ENCODE assay signal across 8 cellular contexts in genomic region chr4:128574706-128575105, GRCh38.
A peak's percentile ranks its signal among the peaks of the same experiment; 100 is the strongest.
DNase-seq lines count a peak whose midpoint lies in the region; ATAC-seq, FAIRE-seq and TF ChIP-seq lines count a peak whose summit lies in the region.

No MANE protein-coding gene starts in this region.

- 9% methylated on average over 3 of the region's 3 CpGs for WGBS in K562 (ENCODE audit: insufficient coverage, low coverage, missing lambda C conversion rate)

- TF ChIP-seq RAD21 in K562 (CRISPR knock-in tag; conservative IDR thresholded peaks at IDR 0.05 in 1 of 2, IDR thresholded peaks at IDR 0.05 in 1 of 2) = peak; percentile 84

- TF ChIP-seq CTCF in K562 (IDR thresholded peaks at IDR 0.05 in 2 of 3, conservative IDR thresholded peaks at IDR 0.05 in 1 of 3; ENCODE audit: insufficient read depth in 2 of 3, low read depth in 1 of 3, low read length in 3 of 3) = peak; percentile 75 to 90 (median 85)

- H3K4me1 ChIP-seq in K562 (replicated peaks in 1 of 2; ENCODE audit: control insufficient read depth in 2 of 2, insufficient read depth in 2 of 2, low read length in 2 of 2) = peaks cover 6 to 8% of the 10 kb centered on the region in 2 experiments; a peak in 3 of 5 replicates

- H3K27ac ChIP-seq in K562 (ENCODE audit: extremely low read depth, low read depth, low read length) = no peak overlapping the region

- POLR2A ChIA-PET in K562 (lab: Yijun Ruan, JAX) = interaction anchor here (0.6 to 1.1 kb wide), 3 partner anchors 9 to 319 kb away, joined by 3 to 5 read pairs (median 4); no protein-coding TSS in a partner anchor

- no peak overlapping the region for H3K4me2 ChIP-seq in K562 (ENCODE audit: insufficient read depth, low read length)

- TF ChIP-seq POLR2A in K562 (conservative IDR thresholded peaks at IDR 0.05) = no peak

- no peak overlapping the region for H2AFZ ChIP-seq in K562 (ENCODE audit: low read depth, low read length)

- intact Hi-C loops in K562 (cut with micrococcal nuclease) = loop anchor here (1.0 to 10.0 kb wide), 6 partner anchors 70 to 520 kb away; partner anchors contain the start of genes C4orf33, JADE1 and SCLT1

- no peaks in the 10 kb centered on the region for H4K20me1 ChIP-seq in K562 (replicated peaks; ENCODE audit: control insufficient read depth, insufficient read depth, low read length)

- CTCF ChIA-PET in K562 (lab: Yijun Ruan, JAX; ENCODE audit: low intra/inter-chr PET ratio) = interaction anchor here (0.7 to 1.0 kb wide), 2 partner anchors 70 to 235 kb away, joined by 3 read pairs; partner anchors contain the start of gene JADE1

- in situ Hi-C loops in G401 (cut with HindIII; ENCODE audit: low sequenced_read_pairs) (no loop called here), K562 (cut with MboI) (loop anchor here (5.0 to 10.0 kb wide), 2 partner anchors 293 to 390 kb away; no protein-coding TSS in a partner anchor)

- TF ChIP-seq EP300 in K562 (IDR thresholded peaks at IDR 0.05; ENCODE audit: low read length) = peak; percentile 11; the same call in 1 of the 2 replicates

- no peaks in the 10 kb centered on the region for H3K79me2 ChIP-seq in K562 (ENCODE audit: control insufficient read depth, insufficient read depth, low read length)

- H3K9me1 ChIP-seq in K562 (ENCODE audit: control insufficient read depth, insufficient read depth, low read length) = no peaks in the 10 kb centered on the region

- no peak overlapping the region for H3K9ac ChIP-seq in K562 (ENCODE audit: insufficient read depth in 1 of 2, low read depth in 2 of 2, low read length in 2 of 2)

- peak; percentile 29 for DNase-seq in G401 (ENCODE audit: low spot score)
- peak; percentile 12 for DNase-seq in HuH-7 (ENCODE audit: low spot score)
- peak; percentile 18 to 69 (median 27) for DNase-seq in T-helper 1 cell
- DNase-seq in K562 (ENCODE audit: extremely low read depth in 1 of 4, low spot score in 3 of 4) = peak; percentile 79 to 89 (median 80)
- DNase-seq in iris pigment epithelial cell (ENCODE audit: low read depth) = peak; percentile 87
- DNase-seq in stimulated activated CD4-positive, alpha-beta T cell treated with anti-CD3 and anti-CD28 coated beads, Interleukin-2, amount 100 ng/mL, for 4 hours (ENCODE audit: low read depth) = peak; percentile 19
- no peak for DNase-seq in DMS114 treated with DMSO at 0.1 percent for 48 hours (lab: John Stamatoyannopoulos, UW; ENCODE audit: unreplicated experiment)

- no peaks in the 10 kb centered on the region for H3K27me3 ChIP-seq in K562 (ENCODE audit: control insufficient read depth in 2 of 2, insufficient read depth in 2 of 2, low read length in 2 of 2)

- no peaks in the 10 kb centered on the region for H3K36me3 ChIP-seq in K562 (ENCODE audit: control insufficient read depth, insufficient read depth, low read length)

- no peak overlapping the region for H3K4me3 ChIP-seq in K562

- BruUV-seq in K562 (replicated peaks; lab: Mats Ljungman, UMichigan) = no TSS peak

- H3K9me3 ChIP-seq in K562 (replicated peaks; ENCODE audit: control insufficient read depth, insufficient read depth, low read depth, low read length) = no peaks in the 10 kb centered on the region

- peak; percentile 85 for ATAC-seq in GM21515 (IDR thresholded peaks at IDR 0.05; ENCODE audit: unreplicated experiment)
- ATAC-seq in K562 = peak; percentile 96

- FAIRE-seq in K562 (lab: Jason Lieb, UNC) = peak; percentile 82

TF ChIP-seq in K562, 482 proteins besides CTCF, POLR2A, EP300 and RAD21 (continues in another document):
- TF ChIP-seq CTCFL (IDR thresholded peaks at IDR 0.05; ENCODE audit: borderline replicate concordance, insufficient read depth, low read depth, low read length, poor library complexity, severe bottlenecking) = peak; percentile 15
- no peak for TF ChIP-seq ZNF518B (CRISPR knock-in tag; IDR thresholded peaks at IDR 0.05)
- 0 out of 3 replicates have a peak, but pooled peaks of 1 of the 2 experiments have one; percentile 27 for TF ChIP-seq CBX3 (IDR thresholded peaks at IDR 0.05; ENCODE audit: borderline replicate concordance in 1 of 2, low read length in 2 of 2)
- TF ChIP-seq VEZF1 (CRISPR knock-in tag; IDR thresholded peaks at IDR 0.05) = peak; percentile 52; the same call in 1 of the 2 replicates
- no peak for TF ChIP-seq ZKSCAN1 (IDR thresholded peaks at IDR 0.05; ENCODE audit: low read depth, low read length)
- TF ChIP-seq DEAF1 (CRISPR knock-in tag; IDR thresholded peaks at IDR 0.05) = peak; percentile 75
- TF ChIP-seq PHF20 (IDR thresholded peaks at IDR 0.05; ENCODE audit: partially characterized antibody) = no peak
- TF ChIP-seq ZNF274 (IDR thresholded peaks at IDR 0.05; ENCODE audit: borderline replicate concordance, low read depth, low read length) = no peak
- no peak for TF ChIP-seq ETS2 (tag; IDR thresholded peaks at IDR 0.05; ENCODE audit: borderline replicate concordance, poor library complexity, severe bottlenecking)
- TF ChIP-seq NONO (IDR thresholded peaks at IDR 0.05; ENCODE audit: low read depth in 2 of 2, low read length in 1 of 2) = no peak
- TF ChIP-seq SMC3 (conservative IDR thresholded peaks at IDR 0.05; ENCODE audit: insufficient read depth, low read depth, low read length) = peak; percentile 65
- no peak for TF ChIP-seq ARNT (IDR thresholded peaks at IDR 0.05)
- TF ChIP-seq MYNN (IDR thresholded peaks at IDR 0.05) = peak; percentile 94
- no peak for TF ChIP-seq MYNN (CRISPR knock-in tag; IDR thresholded peaks at IDR 0.05)
- TF ChIP-seq BHLHE40 (IDR thresholded peaks at IDR 0.05; ENCODE audit: low read length) = no peak
- peak in 1 of 2 experiments; percentile 62; a peak in 1 of 4 replicates for TF ChIP-seq SRF (CRISPR knock-in tag; IDR thresholded peaks at IDR 0.05)
- no peak for TF ChIP-seq TBP (optimal IDR thresholded peaks at IDR 0.05; ENCODE audit: low read depth, low read length)
- TF ChIP-seq SIX5 (IDR thresholded peaks at IDR 0.05; ENCODE audit: borderline replicate concordance in 1 of 2, insufficient read depth in 1 of 2, low read depth in 1 of 2, low read length in 2 of 2) = no peak
